ENCODE assay signal across 25 cellular contexts in the genomic region with DNA sequence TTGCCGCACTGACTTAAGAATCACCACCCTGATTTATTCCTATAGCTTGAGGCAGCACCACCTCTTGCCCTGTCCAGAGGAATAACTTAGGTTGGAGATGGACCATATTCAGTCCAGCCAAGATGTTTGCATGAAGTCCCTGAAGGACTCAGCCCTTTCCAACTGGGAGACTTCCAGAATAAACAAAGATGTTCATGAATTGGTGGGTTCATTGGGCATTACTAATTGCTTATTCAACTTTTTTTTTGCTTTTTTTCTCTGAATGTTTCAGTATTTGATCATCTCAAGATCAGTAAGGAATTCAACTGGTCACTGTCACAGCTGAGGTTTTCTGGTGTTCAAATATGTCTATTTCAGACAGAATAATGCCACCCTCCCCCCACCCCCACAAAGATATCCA.
DNase-seq lines count a peak whose midpoint lies in the region; ATAC-seq and TF ChIP-seq lines count a peak whose summit lies in the region.
"Had no signal": no experiment of that assay in that cellular context is flagged by ENCODE, and none has a peak within 500 bp of the region (broad histone marks: within the 10 kb centered on the region; RNA-seq: fewer than 3 reads in every experiment).

No MANE protein-coding gene starts in this region.

- H3K9me3 Mint-ChIP-seq in MCF 10A (ENCODE audit: unreplicated experiment) = no peaks in the 10 kb centered on the region
- H3K9me3 Mint-ChIP-seq in T-cell = peaks cover 7 to 13% (median 12%) of the 10 kb centered on the region in 3 donors
- H3K9me3 Mint-ChIP-seq: endodermal cell had no signal

- H3K79me2 ChIP-seq in mammary epithelial cell (ENCODE audit: insufficient read depth, low read length) = no peaks in the 10 kb centered on the region

- H3K9ac ChIP-seq in mammary epithelial cell (ENCODE audit: insufficient read depth, low read length) (no peak overlapping the region), adipocyte (ENCODE audit: low read length) (no peak overlapping the region)

- dilution Hi-C loops in mammary epithelial cell (cut with HindIII; ENCODE audit: low sequenced_read_pairs) = no loop called here

- BruUV-seq in MCF 10A (replicated peaks; lab: Mats Ljungman, UMichigan) = no TSS peak
- no TSS peak for BruUV-seq in mammary epithelial cell (replicated peaks; lab: Mats Ljungman, UMichigan)

- POLR2A ChIA-PET in MCF 10A (lab: Yijun Ruan, JAX) = no interaction called here
- POLR2A ChIA-PET in T-cell (lab: Charles Lee) = no interaction called here

- in situ Hi-C loops in mammary epithelial cell (cut with MboI; ENCODE audit: low sequenced_read_pairs in 2 of 2) = no loop called here

- H3K4me3 ChIP-seq in mammary epithelial cell (replicated peaks in 1 of 3; ENCODE audit: insufficient read depth in 1 of 3, low read depth in 2 of 3, low read length in 3 of 3) = no peak overlapping the region
- no peak overlapping the region for H3K4me3 ChIP-seq in adipocyte (ENCODE audit: low read length)
- H3K4me3 ChIP-seq: spleen, suprapubic skin, uterus had no signal

- TF ChIP-seq CTCF in MCF 10A (IDR thresholded peaks at IDR 0.05; ENCODE audit: unreplicated experiment) (no peak), mammary epithelial cell (conservative IDR thresholded peaks at IDR 0.05 in 1 of 2, IDR thresholded peaks at IDR 0.05 in 1 of 2; ENCODE audit: extremely low read depth in 1 of 2, insufficient read depth in 1 of 2, low read depth in 1 of 2, low read length in 2 of 2) (no peak)

- no peak overlapping the region for H2AFZ ChIP-seq in mammary epithelial cell (ENCODE audit: low read depth, low read length)

- H3K27me3 Mint-ChIP-seq in MCF 10A (ENCODE audit: insufficient read depth, unreplicated experiment) (no peaks in the 10 kb centered on the region), T-cell (peaks cover 0 to 3% of the 10 kb centered on the region in 2 donors)

- 0% methylated on average over 1 of the region's 1 CpG for WGBS in mammary epithelial cell (ENCODE audit: low coverage, missing lambda C conversion rate)

- H3K27me3 ChIP-seq in mammary epithelial cell (ENCODE audit: insufficient read depth, low read length) (no peaks in the 10 kb centered on the region), adipocyte (replicated peaks; ENCODE audit: control insufficient read depth, insufficient read depth, low read length) (no peaks in the 10 kb centered on the region)
- H3K27me3 ChIP-seq: foreskin keratinocyte, spleen, suprapubic skin, uterus had no signal

- H3K9me3 ChIP-seq in mammary epithelial cell (replicated peaks; ENCODE audit: insufficient read depth, low read length) (no peaks in the 10 kb centered on the region), adipocyte (ENCODE audit: control insufficient read depth, low read length) (peaks cover 8% of the 10 kb centered on the region)
- H3K9me3 ChIP-seq: suprapubic skin had no signal

- no peak overlapping the region for H3K27ac Mint-ChIP-seq in MCF 10A (ENCODE audit: low read depth, unreplicated experiment)
- no peak overlapping the region for H3K27ac Mint-ChIP-seq in T-cell
- H3K27ac Mint-ChIP-seq: endodermal cell, WTC11 had no signal

- intact Hi-C loops in MCF 10A (cut with micrococcal nuclease) (no loop called here), mammary epithelial cell (cut with micrococcal nuclease) (no loop called here)

- H3K36me3 Mint-ChIP-seq in MCF 10A (ENCODE audit: insufficient read depth, unreplicated experiment) = no peaks in the 10 kb centered on the region
- no peaks in the 10 kb centered on the region for H3K36me3 Mint-ChIP-seq in T-cell
- H3K36me3 Mint-ChIP-seq: WTC11 had no signal

- no peak overlapping the region for H3K27ac ChIP-seq in mammary epithelial cell (ENCODE audit: insufficient read depth, low read depth, low read length)
- H3K27ac ChIP-seq: foreskin keratinocyte, spleen, suprapubic skin, uterus had no signal

- no peak for ATAC-seq in T-cell (replicated peaks in 1 of 4)
- ATAC-seq: foreskin keratinocyte, WTC11 had no signal

- H3K4me2 ChIP-seq in mammary epithelial cell (ENCODE audit: insufficient read depth, low read depth, low read length) = no peak overlapping the region

- no peaks in the 10 kb centered on the region for H3K4me1 Mint-ChIP-seq in MCF 10A (ENCODE audit: insufficient read depth, unreplicated experiment)
- H3K4me1 Mint-ChIP-seq in T-cell = no peaks in the 10 kb centered on the region
- H3K4me1 Mint-ChIP-seq: endodermal cell had no signal

- no peaks in the 10 kb centered on the region for H3K36me3 ChIP-seq in mammary epithelial cell (ENCODE audit: insufficient read depth, low read length)
- H3K36me3 ChIP-seq in adipocyte (ENCODE audit: control insufficient read depth, insufficient read depth, low read length, severe bottlenecking) = no peaks in the 10 kb centered on the region
- H3K36me3 ChIP-seq: spleen, suprapubic skin, uterus had no signal

- DNase-seq in MCF 10A (ENCODE audit: unreplicated experiment) = peak; percentile 41
- DNase-seq in mammary epithelial cell = no peak
- DNase-seq in adipocyte (ENCODE audit: low read depth) = peak; percentile 52
- DNase-seq in fibroblast of peridontal ligament (ENCODE audit: extremely low read depth) = peak; percentile 77
- DNase-seq in stromal cell of bone marrow (ENCODE audit: low read depth) = peak; percentile 88
- no peak for DNase-seq in stimulated activated naive CD4-positive, alpha-beta T cell (lab: John Stamatoyannopoulos, UW)
- DNase-seq in stimulated activated CD8-positive, alpha-beta memory T cell treated with anti-CD3 and anti-CD28 coated beads, Interleukin-4, amount 100 ng/mL, for 48 hours = no peak
- no peak for DNase-seq in T-cell
- DNase-seq: 8988T; activated CD4-positive, alpha-beta T cell treated with anti-CD3 and anti-CD28 coated beads, Interleukin-2, amount 50 U/mL, for 48 hours; activated naive CD4-positive, alpha-beta T cell; activated T-cell treated with anti-CD3 and anti-CD28 coated beads for 4 hours; C1 segment of cervical spinal cord; DMS 273 treated with DMSO at 0.1 percent for 48 hours; endodermal cell; foreskin keratinocyte; midbrain; NCI-H1105 treated with DMSO at 0.1 percent for 48 hours; NCI-H526 treated with DMSO at 0.1 percent for 48 hours; SIG-M5; spleen; T-helper 2 cell; uterus had no signal

- CTCF ChIA-PET in MCF 10A (lab: Yijun Ruan, JAX) = no interaction called here
- CTCF ChIA-PET in mammary epithelial cell (lab: Charles Lee; ENCODE audit: low non-redundant PET) = no interaction called here
- CTCF ChIA-PET in T-cell (lab: Charles Lee) = no interaction called here

- H3K4me3 Mint-ChIP-seq in MCF 10A (ENCODE audit: unreplicated experiment) (no peak overlapping the region), T-cell (no peak overlapping the region)
- H3K4me3 Mint-ChIP-seq: endodermal cell, WTC11 had no signal

- no peaks in the 10 kb centered on the region for H4K20me1 ChIP-seq in mammary epithelial cell (ENCODE audit: insufficient read depth, low read length)

- H3K4me1 ChIP-seq in mammary epithelial cell (ENCODE audit: insufficient read depth, low read length) (peaks cover 8% of the 10 kb centered on the region), adipocyte (ENCODE audit: control insufficient read depth, insufficient read depth, low read length) (peaks cover 24% of the 10 kb centered on the region)
- H3K4me1 ChIP-seq: foreskin keratinocyte, spleen, suprapubic skin, uterus had no signal

Comparison
In these comparisons a context has a peak if more than half of its experiments do, and no peak if none do; other contexts are left out.
1. DNase-seq: peak in MCF 10A (single experiment), adipocyte (single experiment), fibroblast of peridontal ligament (single experiment) and stromal cell of bone marrow (single experiment); none in mammary epithelial cell (single experiment), stimulated activated naive CD4-positive, alpha-beta T cell (0 of 6), stimulated activated CD8-positive, alpha-beta memory T cell treated with anti-CD3 and anti-CD28 coated beads, Interleukin-4, amount 100 ng/mL, for 48 hours (single experiment) and T-cell (0 of 34).